ENCODE assay signal across 1 cellular context in the genomic region with DNA sequence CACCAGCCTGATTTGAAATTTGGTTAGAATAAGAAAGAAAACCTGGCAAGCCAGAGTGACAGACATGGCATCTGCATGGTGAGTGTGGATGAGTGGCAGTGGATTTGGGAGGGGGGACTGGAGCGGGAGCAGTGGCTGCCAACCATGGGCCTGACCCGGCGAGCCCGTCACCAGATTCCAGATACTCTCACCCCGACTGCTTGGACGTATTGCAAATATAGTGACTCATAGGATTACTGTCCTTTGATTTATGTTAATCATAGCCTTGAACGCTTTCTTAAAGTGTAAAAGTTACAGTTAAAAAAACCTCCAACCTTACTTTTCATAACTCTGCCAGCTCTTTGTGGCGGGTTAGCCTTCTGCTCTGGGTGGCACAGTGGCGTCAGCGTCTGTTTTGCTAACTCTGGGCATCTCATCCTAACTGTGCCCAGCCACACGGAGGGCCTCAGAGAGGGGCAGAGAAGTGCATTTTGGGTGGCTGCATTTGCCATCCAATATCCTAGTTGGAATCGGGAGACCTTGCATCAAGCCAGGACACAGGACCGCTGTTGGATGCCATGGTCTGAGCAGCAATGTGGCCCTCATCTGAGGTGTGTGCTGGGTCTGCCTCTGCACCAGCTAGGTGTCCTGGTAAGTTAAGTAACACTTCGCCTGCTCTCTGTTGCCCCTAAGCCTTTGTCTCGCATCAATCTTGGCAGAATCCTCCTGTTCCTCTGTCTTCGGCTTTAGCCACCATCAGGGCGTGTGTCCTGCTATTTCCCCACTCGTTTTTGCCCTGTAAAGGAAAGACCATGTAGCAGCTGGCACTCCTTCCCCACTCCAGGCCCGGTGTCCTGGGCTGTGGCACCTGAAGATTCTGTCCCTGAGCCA.
TF ChIP-seq lines count a peak whose summit lies in the region.

No MANE protein-coding gene starts in this region.

TF ChIP-seq in H1, 55 proteins besides CTCF, POLR2A, EP300 and RAD21:
- TF ChIP-seq BRCA1 (IDR thresholded peaks at IDR 0.05; ENCODE audit: low read depth, low read length) (no peak), SP2 (IDR thresholded peaks at IDR 0.05; ENCODE audit: low read length) (no peak), SUZ12 (IDR thresholded peaks at IDR 0.05; ENCODE audit: low read length) (no peak), SP4 (IDR thresholded peaks at IDR 0.05; ENCODE audit: low read length) (no peak), KDM1A (IDR thresholded peaks at IDR 0.05; ENCODE audit: borderline replicate concordance, low read length) (no peak)
- TF ChIP-seq, protein P1, sequence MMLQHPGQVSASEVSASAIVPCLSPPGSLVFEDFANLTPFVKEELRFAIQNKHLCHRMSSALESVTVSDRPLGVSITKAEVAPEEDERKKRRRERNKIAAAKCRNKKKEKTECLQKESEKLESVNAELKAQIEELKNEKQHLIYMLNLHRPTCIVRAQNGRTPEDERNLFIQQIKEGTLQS (IDR thresholded peaks at IDR 0.05; ENCODE audit: insufficient read depth, low read depth, low read length), result no peak
TF ChIP-seq in H1: peak in this region for 0.
